ENCODE assay signal across 8 cellular contexts in the genomic region with DNA sequence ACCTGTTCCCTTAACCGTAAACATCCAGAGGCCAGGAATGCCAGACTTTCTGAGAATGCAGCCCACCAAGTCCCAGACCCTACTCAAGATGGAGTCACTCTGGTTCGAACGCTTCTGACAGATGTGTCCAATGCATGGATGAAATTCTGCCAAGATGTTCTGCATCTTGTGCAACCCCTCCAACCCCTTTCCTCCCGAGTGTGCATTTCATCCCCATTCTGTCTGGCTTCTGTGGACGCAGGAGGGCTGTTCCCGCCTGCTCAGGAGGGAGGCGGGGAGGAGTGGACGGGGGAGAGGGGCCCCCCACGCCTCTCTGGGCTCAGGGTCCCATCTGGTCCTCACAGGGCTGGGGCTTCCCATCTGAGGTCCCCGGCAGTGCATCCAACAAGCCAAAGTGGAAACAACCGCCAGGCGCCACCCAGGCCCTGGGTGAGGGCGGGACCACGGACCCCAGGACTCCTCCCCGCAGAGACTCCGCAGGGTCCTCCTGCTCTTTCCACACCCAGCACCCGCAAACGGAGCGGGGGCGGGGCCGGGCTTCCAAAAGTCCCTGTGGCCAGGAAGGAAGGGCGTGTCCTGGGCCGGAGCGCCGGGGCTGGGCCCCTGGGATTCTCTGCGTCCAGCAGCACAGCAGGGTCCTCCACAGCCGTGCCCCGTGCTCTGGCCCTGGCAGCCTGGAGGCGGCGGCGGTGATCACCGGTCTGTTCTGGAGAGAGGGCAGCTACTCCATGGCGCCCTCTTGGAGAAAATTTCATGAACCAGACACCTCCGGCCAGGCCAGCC. TPM values are rescaled to one million over a fixed set of nuclear protein-coding genes. Genes with fewer than 3 reads are reported as not detected.
DNase-seq lines count a peak whose midpoint lies in the region; ATAC-seq and TF ChIP-seq lines count a peak whose summit lies in the region.

No MANE protein-coding gene starts in this region.

- peaks cover 23% of the 10 kb centered on the region for H3K4me1 Mint-ChIP-seq in osteocyte (ENCODE audit: unreplicated experiment)

- H3K79me2 ChIP-seq in OCI-LY1 (ENCODE audit: insufficient read depth, low read length): no peaks in the 10 kb centered on the region

- peaks cover 10% of the 10 kb centered on the region for H3K27me3 Mint-ChIP-seq in osteocyte (ENCODE audit: unreplicated experiment)

- H3F3A ChIP-seq in OCI-LY1 (ENCODE audit: insufficient read depth, low read length): no peaks in the 10 kb centered on the region

- H3K4me3 Mint-ChIP-seq in osteocyte (ENCODE audit: unreplicated experiment): no peak overlapping the region

- in situ Hi-C loops in Caki2 (cut with HindIII; ENCODE audit: low pct_unique_long_range_greater_than_20kb, low sequenced_read_pairs): no loop called here

- H3K9ac ChIP-seq in OCI-LY1 (ENCODE audit: low read length): no peak overlapping the region

- H3K4me3 ChIP-seq in OCI-LY1 (ENCODE audit: low read depth, low read length, poor library complexity, severe bottlenecking) (peak overlapping the region; percentile 23), gastroesophageal sphincter (peak overlapping the region; percentile 0 to 45)

- ATAC-seq in gastroesophageal sphincter: peak; percentile 81
- no peak for ATAC-seq in GM18519 (IDR thresholded peaks at IDR 0.05; ENCODE audit: low FRiP score, unreplicated experiment)

- peak overlapping the region; percentile 51 for H3K4me2 ChIP-seq in OCI-LY1 (ENCODE audit: low read length)

- no peak for TF ChIP-seq POLR2A in gastroesophageal sphincter (IDR thresholded peaks at IDR 0.05)

- H3K4me1 ChIP-seq in OCI-LY1 (ENCODE audit: insufficient read depth, low read length, severe bottlenecking): peaks cover 12% of the 10 kb centered on the region
- H3K4me1 ChIP-seq in gastroesophageal sphincter: peaks cover 0 to 21% (median 15%) of the 10 kb centered on the region in 3 donors

- WGBS in gastroesophageal sphincter (ENCODE audit: low coverage in 1 of 2), 2 donors: 21% methylated on average over 6 of the region's 34 CpGs; no CpG with 5 or more reads in 1 of the 2 donors

- H3K27ac Mint-ChIP-seq in osteocyte (ENCODE audit: unreplicated experiment): no peak overlapping the region

- peaks cover 15% of the 10 kb centered on the region for H3K36me3 Mint-ChIP-seq in osteocyte (ENCODE audit: unreplicated experiment)

- no peak overlapping the region for H2AFZ ChIP-seq in OCI-LY1 (ENCODE audit: low read length)

- POLR2A ChIA-PET in HEK293T (lab: Yijun Ruan, JAX): interaction anchor here (0.8 to 1.2 kb wide), 2 partner anchors 28 to 44 kb away, joined by 3 read pairs; partner anchors contain the start of genes PTTG1IP and UBE2G2

- H3K27ac ChIP-seq in OCI-LY1 (ENCODE audit: low read depth, low read length, poor library complexity, severe bottlenecking): no peak overlapping the region
- H3K27ac ChIP-seq in gastroesophageal sphincter: peak overlapping the region in 2 of 4 donors; percentile 43 to 54

- no peaks in the 10 kb centered on the region for H4K20me1 ChIP-seq in OCI-LY1 (ENCODE audit: insufficient read depth, low read length)

- no peaks in the 10 kb centered on the region for H3K9me2 ChIP-seq in OCI-LY1 (ENCODE audit: low read depth, low read length)

- H3K27me3 ChIP-seq in OCI-LY1 (ENCODE audit: insufficient read depth, low read length): peaks cover 4% of the 10 kb centered on the region; the same call in 1 of the 2 replicates
- H3K27me3 ChIP-seq in gastroesophageal sphincter: peaks cover 32% of the 10 kb centered on the region

- H3K36me3 ChIP-seq in OCI-LY1 (ENCODE audit: insufficient read depth, low read length) (peaks cover 16% of the 10 kb centered on the region), gastroesophageal sphincter (peaks cover 0 to 27% of the 10 kb centered on the region in 2 donors)

- TF ChIP-seq EP300 in gastroesophageal sphincter (IDR thresholded peaks at IDR 0.05): no peak

- CTCF ChIA-PET in HEK293T (lab: Yijun Ruan, JAX): no interaction called here

- H3K9me3 ChIP-seq in OCI-LY1 (ENCODE audit: low read length) (no peaks in the 10 kb centered on the region), gastroesophageal sphincter (no peaks in the 10 kb centered on the region)

- peak; percentile 68 for DNase-seq in Caki2 (ENCODE audit: low read depth)
- DNase-seq in HEK293T (ENCODE audit: extremely low spot score): peak; percentile 73
- peak; percentile 33 for DNase-seq in activated T-helper 9 cell treated with anti-CD3 and anti-CD28 coated beads, Interleukin-2, amount 50 U/mL, for 16 hours (ENCODE audit: low read depth)
- DNase-seq in osteocyte (ENCODE audit: extremely low spot score, unreplicated experiment): no peak
- DNase-seq in superior temporal gyrus (ENCODE audit: extremely low spot score): no peak

- H3K9me3 Mint-ChIP-seq in osteocyte (ENCODE audit: unreplicated experiment): no peaks in the 10 kb centered on the region

- peak; percentile 61 for TF ChIP-seq CTCF in OCI-LY1 (IDR thresholded peaks at IDR 0.05; ENCODE audit: low read length)
- peak in 1 of 4 experiments; percentile 55 for TF ChIP-seq CTCF in gastroesophageal sphincter (IDR thresholded peaks at IDR 0.05)
- TF ChIP-seq CTCF in osteocyte (IDR thresholded peaks at IDR 0.05): peak; percentile 50

TF ChIP-seq in HEK293T, 16 proteins besides CTCF, POLR2A, EP300 and RAD21:
- TF ChIP-seq LEF1 (IDR thresholded peaks at IDR 0.05; ENCODE audit: borderline replicate concordance): no peak
- no peak for TF ChIP-seq FOXA1 (IDR thresholded peaks at IDR 0.05)
- TF ChIP-seq, protein P1, sequence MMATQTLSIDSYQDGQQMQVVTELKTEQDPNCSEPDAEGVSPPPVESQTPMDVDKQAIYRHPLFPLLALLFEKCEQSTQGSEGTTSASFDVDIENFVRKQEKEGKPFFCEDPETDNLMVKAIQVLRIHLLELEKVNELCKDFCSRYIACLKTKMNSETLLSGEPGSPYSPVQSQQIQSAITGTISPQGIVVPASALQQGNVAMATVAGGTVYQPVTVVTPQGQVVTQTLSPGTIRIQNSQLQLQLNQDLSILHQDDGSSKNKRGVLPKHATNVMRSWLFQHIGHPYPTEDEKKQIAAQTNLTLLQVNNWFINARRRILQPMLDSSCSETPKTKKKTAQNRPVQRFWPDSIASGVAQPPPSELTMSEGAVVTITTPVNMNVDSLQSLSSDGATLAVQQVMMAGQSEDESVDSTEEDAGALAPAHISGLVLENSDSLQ (IDR thresholded peaks at IDR 0.05): no peak
- no peak for TF ChIP-seq ARNT (IDR thresholded peaks at IDR 0.05)
- TF ChIP-seq ZNF384 (IDR thresholded peaks at IDR 0.05): no peak
- TF ChIP-seq L3MBTL2 (conservative IDR thresholded peaks at IDR 0.05): no peak; the same call in 1 of the 2 replicates
- TF ChIP-seq TARDBP (IDR thresholded peaks at IDR 0.05): no peak
- TF ChIP-seq CTBP1 (IDR thresholded peaks at IDR 0.05; ENCODE audit: borderline replicate concordance): no peak
- TF ChIP-seq FOXM1 (IDR thresholded peaks at IDR 0.05; ENCODE audit: borderline replicate concordance): no peak
- TF ChIP-seq FOXK2 (IDR thresholded peaks at IDR 0.05): no peak
- no peak for TF ChIP-seq SUZ12 (IDR thresholded peaks at IDR 0.05)
- TF ChIP-seq NFRKB (IDR thresholded peaks at IDR 0.05): no peak
- no peak for TF ChIP-seq BHLHE40 (IDR thresholded peaks at IDR 0.05; ENCODE audit: borderline replicate concordance)
- TF ChIP-seq ELF4 (IDR thresholded peaks at IDR 0.05): no peak

RNA-seq across cellular contexts. Expression of gene SUMO3, which starts 27.7 kb away (rescaled TPM):
- total RNA-seq in Caki2 (2014; rRNA removed; shearing (Covaris generic); ENCODE audit: low replicate concordance): 128 and 131 TPM in 2 replicates
- total RNA-seq in gastroesophageal sphincter: 10 to 100 TPM; 41.7 to 56.2 (median 53.7) TPM
- 69.6 and 74.9 TPM in 2 replicates for total RNA-seq in osteocyte

RNA-seq across cellular contexts. Expression of gene PTTG1IP, which starts 27.9 kb away (rescaled TPM):
- total RNA-seq in Caki2 (2014; rRNA removed; shearing (Covaris generic); ENCODE audit: low replicate concordance): 423 and 427 TPM in 2 replicates
- total RNA-seq in gastroesophageal sphincter (100 to 1,000 TPM; 217 to 419 (median 313) TPM), osteocyte (318 and 328 TPM in 2 replicates)

RNA-seq across cellular contexts. Expression of gene UBE2G2, which starts 44.0 kb away (rescaled TPM):
- 43.8 and 50.0 TPM in 2 replicates for total RNA-seq in Caki2 (2014; rRNA removed; shearing (Covaris generic); ENCODE audit: low replicate concordance)
- total RNA-seq in gastroesophageal sphincter (10 to 100 TPM; 48.3 to 93.4 (median 83.9) TPM), osteocyte (74.7 and 78.7 TPM in 2 replicates)

Comparison
In these comparisons a context has a peak if more than half of its experiments do, and no peak if none do; other contexts are left out.
1. DNase-seq: peak in Caki2 (single experiment), HEK293T (single experiment) and activated T-helper 9 cell treated with anti-CD3 and anti-CD28 coated beads, Interleukin-2, amount 50 U/mL, for 16 hours (single experiment); none in osteocyte (single experiment) and superior temporal gyrus (single experiment).